ENCODE assay signal across 26 cellular contexts in the genomic region with DNA sequence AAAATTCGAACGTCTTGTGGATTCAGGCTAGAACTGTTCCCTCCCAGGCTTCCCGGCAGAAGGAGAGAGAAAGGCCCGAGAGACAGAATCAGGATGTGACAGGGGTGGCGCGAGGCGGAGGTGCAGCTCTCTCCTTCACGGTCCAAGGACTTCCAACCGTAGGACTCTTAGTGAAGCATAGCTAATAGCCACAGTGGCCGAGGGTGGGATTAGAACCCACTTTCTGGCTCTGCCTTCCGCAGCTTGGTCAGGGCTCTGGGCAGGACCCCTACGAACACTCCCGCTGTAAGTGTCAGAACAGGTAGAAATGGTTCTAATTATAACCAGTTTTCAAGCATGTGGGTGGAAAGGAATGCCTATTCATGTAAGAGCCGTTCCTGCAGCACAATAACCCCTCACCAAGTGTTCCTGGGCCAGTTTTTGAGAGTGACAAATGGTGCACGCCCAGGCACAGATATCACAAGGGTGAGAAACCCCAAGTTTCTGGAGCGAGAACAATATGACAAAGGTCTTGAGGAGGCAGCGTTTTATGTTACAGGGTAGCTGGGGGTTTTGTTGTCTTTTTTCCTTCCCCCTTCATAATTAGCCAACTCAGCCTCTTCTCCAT.
DNase-seq lines count a peak whose midpoint lies in the region; ATAC-seq and TF ChIP-seq lines count a peak whose summit lies in the region.
"Had no signal": no experiment of that assay in that cellular context is flagged by ENCODE, and none has a peak within 500 bp of the region (broad histone marks: within the 10 kb centered on the region; RNA-seq: fewer than 3 reads in every experiment).

No MANE protein-coding gene starts in this region.

- no peaks in the 10 kb centered on the region for H3K9me3 ChIP-seq in neural progenitor cell (ENCODE audit: low read depth)
- H3K9me3 ChIP-seq: left lung, right lobe of liver, SJCRH30, upper lobe of left lung had no signal

- ATAC-seq in activated CD8-positive, alpha-beta memory T cell treated with anti-CD3 and anti-CD28 coated beads, Interleukin-2, amount 10 ng/mL, durations not matched to agents 7 days and 5 days: no peak
- ATAC-seq in memory B cell (ENCODE audit: low read depth) (peak; percentile 88), GM18907 (IDR thresholded peaks at IDR 0.05; ENCODE audit: unreplicated experiment) (no peak), omental fat pad (ENCODE audit: low FRiP score) (no peak)
- ATAC-seq: A549; left lung; right lobe of liver; stimulated activated naive CD8-positive, alpha-beta T cell treated with anti-CD3 and anti-CD28 coated beads, Interleukin-15, Interleukin-2, amounts not matched to agents 100 U/mL and 50 U/mL, for 24 hours had no signal

- peaks cover 59% of the 10 kb centered on the region for H3K27me3 Mint-ChIP-seq in activated CD8-positive, alpha-beta memory T cell treated with anti-CD3 and anti-CD28 coated beads, Interleukin-2, amount 10 ng/mL, durations not matched to agents 7 days and 5 days
- peaks cover 18% of the 10 kb centered on the region for H3K27me3 Mint-ChIP-seq in memory B cell
- H3K27me3 Mint-ChIP-seq in neural progenitor cell (ENCODE audit: insufficient read depth, low read depth): peaks cover 7% of the 10 kb centered on the region

- no peaks in the 10 kb centered on the region for H4K20me1 ChIP-seq in neural progenitor cell (ENCODE audit: low read depth)

- H3K4me3 ChIP-seq in neural progenitor cell (no peak overlapping the region), coronary artery (no peak overlapping the region)
- H3K4me3 ChIP-seq: A549, cardiac muscle cell, dorsolateral prefrontal cortex, left lung, ovary, right lobe of liver, SJCRH30, upper lobe of left lung had no signal

- CTCF ChIA-PET in activated CD8-positive, alpha-beta memory T cell treated with anti-CD3 and anti-CD28 coated beads, Interleukin-2, amount 10 ng/mL, durations not matched to agents 7 days and 5 days (lab: Charles Lee): no interaction called here

- no peaks in the 10 kb centered on the region for H3K4me1 ChIP-seq in neural progenitor cell
- H3K4me1 ChIP-seq: A549, left lung, right lobe of liver, SJCRH30, upper lobe of left lung had no signal

- H3K79me2 ChIP-seq in neural progenitor cell (ENCODE audit: low read depth): no peaks in the 10 kb centered on the region

- H3K27ac Mint-ChIP-seq in activated CD8-positive, alpha-beta memory T cell treated with anti-CD3 and anti-CD28 coated beads, Interleukin-2, amount 10 ng/mL, durations not matched to agents 7 days and 5 days: no peak overlapping the region
- peak overlapping the region; percentile 25 for H3K27ac Mint-ChIP-seq in memory B cell
- H3K27ac Mint-ChIP-seq in neural progenitor cell: no peak overlapping the region
- H3K27ac Mint-ChIP-seq: activated CD4-positive, alpha-beta T cell treated with anti-CD3 and anti-CD28 coated beads, Interleukin-2, amount 10 ng/mL, durations not matched to agents 7 days and 5 days; T-helper 1 cell treated with Interleukin-12 subunit alpha and Interleukin-12 subunit beta and Interleukin-4 antibody, amounts not matched to agents 30 μg/mL and 1 μg/mL, for 36 hours had no signal

- H3K4me2 ChIP-seq in neural progenitor cell: no peak overlapping the region
- H3K4me2 ChIP-seq: A549 had no signal

- no peaks in the 10 kb centered on the region for H3K36me3 Mint-ChIP-seq in activated CD8-positive, alpha-beta memory T cell treated with anti-CD3 and anti-CD28 coated beads, Interleukin-2, amount 10 ng/mL, durations not matched to agents 7 days and 5 days
- H3K36me3 Mint-ChIP-seq in memory B cell: no peaks in the 10 kb centered on the region
- H3K36me3 Mint-ChIP-seq in neural progenitor cell: no peaks in the 10 kb centered on the region

- DNase-seq in activated CD8-positive, alpha-beta memory T cell treated with anti-CD3 and anti-CD28 coated beads for 24 hours: peak; percentile 45
- no peak for DNase-seq in activated CD8-positive, alpha-beta memory T cell treated with anti-CD3 and anti-CD28 coated beads, Interleukin-2, amount 10 ng/mL, durations not matched to agents 7 days and 5 days
- DNase-seq in NAMALWA (ENCODE audit: low spot score) (peak; percentile 50), memory B cell (ENCODE audit: low spot score in 2 of 2) (peak in 1 of 2 donors; percentile 30), neural progenitor cell (ENCODE audit: low spot score) (no peak), coronary artery (ENCODE audit: low spot score) (no peak), omental fat pad (ENCODE audit: low spot score) (no peak)
- DNase-seq: activated CD4-positive, alpha-beta T cell treated with anti-CD3 and anti-CD28 coated beads, Interleukin-2, amount 10 ng/mL, durations not matched to agents 7 days and 5 days; activated CD8-positive, alpha-beta memory T cell treated with anti-CD3 and anti-CD28 coated beads, Interleukin-2, amount 50 U/mL, for 48 hours; activated effector memory CD4-positive, alpha-beta T cell treated with anti-CD3 and anti-CD28 coated beads, Interleukin-2, amount 50 U/mL, for 16 hours; dorsolateral prefrontal cortex; Kasumi-1; left lung; NCI-H1105; NCI-H2171; NCI-H748 treated with DMSO at 0.1 percent for 48 hours; ovary; SJCRH30; stimulated activated naive CD8-positive, alpha-beta T cell treated with anti-CD3 and anti-CD28 coated beads, Interleukin-15, Interleukin-2, amounts not matched to agents 100 U/mL and 50 U/mL, for 24 hours had no signal

- peaks cover 5% of the 10 kb centered on the region for H3K4me1 Mint-ChIP-seq in activated CD8-positive, alpha-beta memory T cell treated with anti-CD3 and anti-CD28 coated beads, Interleukin-2, amount 10 ng/mL, durations not matched to agents 7 days and 5 days
- peaks cover 11% of the 10 kb centered on the region for H3K4me1 Mint-ChIP-seq in memory B cell
- H3K4me1 Mint-ChIP-seq in neural progenitor cell: peaks cover 6% of the 10 kb centered on the region

- H3K9me3 Mint-ChIP-seq in activated CD8-positive, alpha-beta memory T cell treated with anti-CD3 and anti-CD28 coated beads, Interleukin-2, amount 10 ng/mL, durations not matched to agents 7 days and 5 days (ENCODE audit: low read depth): no peaks in the 10 kb centered on the region
- H3K9me3 Mint-ChIP-seq in memory B cell (no peaks in the 10 kb centered on the region), neural progenitor cell (peaks cover 2% of the 10 kb centered on the region)
- H3K9me3 Mint-ChIP-seq: activated CD4-positive, alpha-beta T cell treated with anti-CD3 and anti-CD28 coated beads, Interleukin-2, amount 10 ng/mL, durations not matched to agents 7 days and 5 days; T-helper 1 cell treated with Interleukin-12 subunit alpha and Interleukin-12 subunit beta and Interleukin-4 antibody, amounts not matched to agents 30 μg/mL and 1 μg/mL, for 36 hours had no signal

- no peak overlapping the region for H3K9ac ChIP-seq in neural progenitor cell

- TF ChIP-seq CTCF in neural progenitor cell (IDR thresholded peaks at IDR 0.05) (no peak), coronary artery (IDR thresholded peaks at IDR 0.05) (no peak), omental fat pad (IDR thresholded peaks at IDR 0.05) (no peak)

- no peak overlapping the region for H3K4me3 Mint-ChIP-seq in activated CD8-positive, alpha-beta memory T cell treated with anti-CD3 and anti-CD28 coated beads, Interleukin-2, amount 10 ng/mL, durations not matched to agents 7 days and 5 days
- H3K4me3 Mint-ChIP-seq in memory B cell: peak overlapping the region; percentile 40
- H3K4me3 Mint-ChIP-seq in neural progenitor cell: no peak overlapping the region
- H3K4me3 Mint-ChIP-seq: activated CD4-positive, alpha-beta T cell treated with anti-CD3 and anti-CD28 coated beads, Interleukin-2, amount 10 ng/mL, durations not matched to agents 7 days and 5 days; T-helper 1 cell treated with Interleukin-12 subunit alpha and Interleukin-12 subunit beta and Interleukin-4 antibody, amounts not matched to agents 30 μg/mL and 1 μg/mL, for 36 hours had no signal

- H3F3A ChIP-seq in neural progenitor cell (ENCODE audit: low read depth): no peaks in the 10 kb centered on the region

- no peaks in the 10 kb centered on the region for H3K36me3 ChIP-seq in neural progenitor cell
- H3K36me3 ChIP-seq: cardiac muscle cell, left lung, ovary, right lobe of liver, SJCRH30, upper lobe of left lung had no signal

- H3K27ac ChIP-seq in neural progenitor cell (no peak overlapping the region), coronary artery (no peak overlapping the region)
- H3K27ac ChIP-seq: A549, cardiac muscle cell, dorsolateral prefrontal cortex, epithelial cell of prostate, left lung, ovary, right lobe of liver, SJCRH30, upper lobe of left lung had no signal

- H3K27me3 ChIP-seq in neural progenitor cell: no peaks in the 10 kb centered on the region
- H3K27me3 ChIP-seq: cardiac muscle cell, ovary, right lobe of liver, upper lobe of left lung had no signal

- H2AFZ ChIP-seq in neural progenitor cell (replicated peaks): no peak overlapping the region

Comparison
In these comparisons a context has a peak if more than half of its experiments do, and no peak if none do; other contexts are left out.
1. DNase-seq: peak in activated CD8-positive, alpha-beta memory T cell treated with anti-CD3 and anti-CD28 coated beads for 24 hours (single experiment) and NAMALWA (single experiment); none in activated CD8-positive, alpha-beta memory T cell treated with anti-CD3 and anti-CD28 coated beads, Interleukin-2, amount 10 ng/mL, durations not matched to agents 7 days and 5 days (single experiment), neural progenitor cell (single experiment), coronary artery (single experiment) and omental fat pad (single experiment).